10 cellular contexts compared by ENCODE assay signal in genomic region chr10:103890688-103891087, GRCh38. TPM values are rescaled to one million over a fixed set of nuclear protein-coding genes. Genes with fewer than 3 reads are reported as not detected.
DNase-seq lines count a peak whose midpoint lies in the region; ATAC-seq and TF ChIP-seq lines count a peak whose summit lies in the region.
"Had no signal": no experiment of that assay in that cellular context is flagged by ENCODE, and none has a peak within 500 bp of the region (broad histone marks: within the 10 kb centered on the region; RNA-seq: fewer than 3 reads in every experiment).

No MANE protein-coding gene starts in this region.

- H3K14ac ChIP-seq in trophoblast cell (ENCODE audit: low read length), result no peak overlapping the region

- no peak for ATAC-seq in GM21529 (IDR thresholded peaks at IDR 0.05; ENCODE audit: unreplicated experiment)

- intact Hi-C loops in PC-9 (cut with micrococcal nuclease; ENCODE audit: unreplicated experiment), result loop anchor here (1.0 to 10.0 kb wide), 5 partner anchors 18 to 444 kb away; partner anchors contain the start of genes ITPRIP and STN1

- no peaks in the 10 kb centered on the region for H3K27me3 Mint-ChIP-seq in CD8-positive, alpha-beta memory T cell

- no peak overlapping the region for H4K8ac ChIP-seq in trophoblast cell (ENCODE audit: low read depth, low read length)

- no peak overlapping the region for H4K12ac ChIP-seq in trophoblast cell (ENCODE audit: low read depth, low read length)

- TSS peak; percentile 92 for BruUV-seq in PC-9 (replicated peaks; lab: Mats Ljungman, UMichigan)

- H3K4me1 ChIP-seq in CD8-positive, alpha-beta memory T cell (ENCODE audit: insufficient read depth, low read length), result peaks cover 23% of the 10 kb centered on the region
- H3K4me1 ChIP-seq in PC-9 (replicated peaks; ENCODE audit: insufficient read depth) (peaks cover 79% of the 10 kb centered on the region), trophoblast cell (ENCODE audit: control insufficient read depth in 1 of 2, insufficient read depth in 2 of 2, low read length in 2 of 2) (peaks cover 0 to 4% of the 10 kb centered on the region in 2 experiments)
- peaks cover 15% of the 10 kb centered on the region for H3K4me1 ChIP-seq in effector memory CD4-positive, alpha-beta T cell (ENCODE audit: control insufficient read depth, insufficient read depth, low read length, poor library complexity, severe bottlenecking)

- no peak overlapping the region for H2BK120ac ChIP-seq in trophoblast cell (ENCODE audit: insufficient read depth, low read length, poor library complexity)

- H3K27ac Mint-ChIP-seq in CD8-positive, alpha-beta memory T cell, result peak overlapping the region in 7 of 8 donors; percentile 23 to 97 (median 71)

- no peaks in the 10 kb centered on the region for H4K20me1 ChIP-seq in PC-9 (ENCODE audit: insufficient read depth)

- POLR2A ChIA-PET in CD8-positive, alpha-beta memory T cell (lab: Charles Lee), result interaction anchor here (1.3 kb wide), 1 partner anchor 115 kb away, joined by 3 read pairs; no protein-coding TSS in a partner anchor
- POLR2A ChIA-PET in PC-9 (lab: Charles Lee; ENCODE audit: unreplicated experiment), result interaction anchor here (0.6 kb wide), 1 partner anchor 42 kb away, joined by 5 read pairs; no protein-coding TSS in a partner anchor

- no peak overlapping the region for H3K27ac ChIP-seq in CD8-positive, alpha-beta memory T cell (ENCODE audit: low read depth, low read length)
- H3K27ac ChIP-seq in PC-9 (peak overlapping the region; percentile 99), trophoblast cell (ENCODE audit: low read depth, low read length) (peak overlapping the region; percentile 21)
- H3K27ac ChIP-seq in effector memory CD4-positive, alpha-beta T cell (ENCODE audit: insufficient read depth, low read length, poor library complexity, severe bottlenecking), result peak overlapping the region; percentile 29

- TF ChIP-seq CTCF in PC-9 (conservative IDR thresholded peaks at IDR 0.05), result no peak

- H3K4me3 Mint-ChIP-seq in CD8-positive, alpha-beta memory T cell, result no peak overlapping the region

- WGBS in trophoblast cell (ENCODE audit: extremely low coverage, insufficient coverage, insufficient read length), result no CpG with 5 or more reads among the region's 2 CpGs

- no peak overlapping the region for H3K4me3 ChIP-seq in CD8-positive, alpha-beta memory T cell (ENCODE audit: low read length)
- no peak overlapping the region; the same call in 1 of the 2 replicates for H3K4me3 ChIP-seq in PC-9
- no peak overlapping the region for H3K4me3 ChIP-seq in effector memory CD4-positive, alpha-beta T cell (ENCODE audit: insufficient read depth, low read depth, low read length, poor library complexity, severe bottlenecking)
- H3K4me3 ChIP-seq in trophoblast cell (ENCODE audit: low read depth, low read length), result no peak overlapping the region

- H3K9me3 ChIP-seq in CD8-positive, alpha-beta memory T cell (ENCODE audit: low read length), result no peaks in the 10 kb centered on the region
- H3K9me3 ChIP-seq in PC-9 (ENCODE audit: insufficient read depth, low read depth) (no peaks in the 10 kb centered on the region), trophoblast cell (ENCODE audit: insufficient read depth, low read depth, low read length) (no peaks in the 10 kb centered on the region)
- no peaks in the 10 kb centered on the region for H3K9me3 ChIP-seq in effector memory CD4-positive, alpha-beta T cell (ENCODE audit: control insufficient read depth, low read length)

- peaks cover 49 to 68% (median 53%) of the 10 kb centered on the region in 3 donors for H3K4me1 Mint-ChIP-seq in CD8-positive, alpha-beta memory T cell

- H2AFZ ChIP-seq in PC-9 (no peak overlapping the region), trophoblast cell (ENCODE audit: insufficient read depth, low read length, poor library complexity) (no peak overlapping the region)

- peaks cover 64% of the 10 kb centered on the region for H3F3A ChIP-seq in PC-9 (ENCODE audit: insufficient read depth, low read depth)

- no peaks in the 10 kb centered on the region for H3K27me3 ChIP-seq in CD8-positive, alpha-beta memory T cell (ENCODE audit: insufficient read depth, low read length, poor library complexity, severe bottlenecking)
- H3K27me3 ChIP-seq in PC-9 (ENCODE audit: insufficient read depth, low read depth) (no peaks in the 10 kb centered on the region), trophoblast cell (ENCODE audit: insufficient read depth, low read length) (no peaks in the 10 kb centered on the region)
- H3K27me3 ChIP-seq in effector memory CD4-positive, alpha-beta T cell (replicated peaks; ENCODE audit: control insufficient read depth, insufficient read depth, low read length, poor library complexity, severe bottlenecking), result no peaks in the 10 kb centered on the region

- H3K9me3 Mint-ChIP-seq in CD8-positive, alpha-beta memory T cell, result no peaks in the 10 kb centered on the region

- no peaks in the 10 kb centered on the region for H3K79me1 ChIP-seq in trophoblast cell (ENCODE audit: low read length)

- H3K36me3 ChIP-seq in CD8-positive, alpha-beta memory T cell (ENCODE audit: insufficient read depth, low read length), result peaks cover 42% of the 10 kb centered on the region
- H3K36me3 ChIP-seq in PC-9 (ENCODE audit: low read depth), result peaks cover 18% of the 10 kb centered on the region
- H3K36me3 ChIP-seq in effector memory CD4-positive, alpha-beta T cell (ENCODE audit: control insufficient read depth, insufficient read depth, low read length), result peaks cover 54% of the 10 kb centered on the region
- H3K36me3 ChIP-seq in trophoblast cell (ENCODE audit: control insufficient read depth in 1 of 2, insufficient read depth in 2 of 2, low read length in 2 of 2), result peaks cover 2 to 6% of the 10 kb centered on the region in 2 experiments

- no peak overlapping the region for H2BK5ac ChIP-seq in trophoblast cell (ENCODE audit: low read depth, low read length, poor library complexity)

- CTCF ChIA-PET in CD8-positive, alpha-beta memory T cell (lab: Charles Lee), result interaction anchor here (0.8 to 2.2 kb wide), 6 partner anchors 11 to 190 kb away, joined by 3 to 8 read pairs (median 4); no protein-coding TSS in a partner anchor
- CTCF ChIA-PET in PC-9 (lab: Charles Lee), result interaction anchor here (1.3 kb wide), 1 partner anchor 77 kb away, joined by 4 read pairs; no protein-coding TSS in a partner anchor

- H4K91ac ChIP-seq in trophoblast cell (ENCODE audit: low read depth, low read length), result no peak overlapping the region

- H3K36me3 Mint-ChIP-seq in CD8-positive, alpha-beta memory T cell, result peaks cover 9 to 98% (median 22%) of the 10 kb centered on the region in 3 donors

- H3K4ac ChIP-seq in trophoblast cell (ENCODE audit: low read depth, low read length), result no peak overlapping the region

- H3K23ac ChIP-seq in trophoblast cell (ENCODE audit: low read length), result no peak overlapping the region

- H3K9me2 ChIP-seq in PC-9 (ENCODE audit: insufficient read depth), result no peaks in the 10 kb centered on the region

- no peak overlapping the region for H2BK12ac ChIP-seq in trophoblast cell (ENCODE audit: low read length)

- no peak for DNase-seq in CD8-positive, alpha-beta memory T cell
- DNase-seq in PC-9, result peak in 1 of 2 experiments; percentile 68
- DNase-seq in effector memory CD4-positive, alpha-beta T cell, result no peak
- DNase-seq in trophoblast cell, result no peak
- no peak for DNase-seq in hypothalamus (lab: John Stamatoyannopoulos, UW)
- DNase-seq in NCI-H128 (lab: John Stamatoyannopoulos, UW; ENCODE audit: unreplicated experiment), result no peak
- DNase-seq: midbrain, substantia nigra, T1000 had no signal

- H3K9ac ChIP-seq in trophoblast cell (ENCODE audit: low read length), result no peak overlapping the region

- H3K4me2 ChIP-seq in PC-9 (peak overlapping the region; percentile 80), trophoblast cell (ENCODE audit: low read length) (no peak overlapping the region)

- H2AK5ac ChIP-seq in trophoblast cell (ENCODE audit: low read length), result no peak overlapping the region

- H3K18ac ChIP-seq in trophoblast cell (ENCODE audit: low read length), result no peak overlapping the region

- peaks cover 16% of the 10 kb centered on the region for H3K79me2 ChIP-seq in PC-9 (ENCODE audit: low read depth)
- no peaks in the 10 kb centered on the region for H3K79me2 ChIP-seq in trophoblast cell (ENCODE audit: control insufficient read depth, insufficient read depth, low read length, poor library complexity)

RNA-seq across cellular contexts. Expression of gene STN1, which starts 27.3 kb away (rescaled TPM):
- 10 to 100 TPM; 23.6 to 24.5 TPM for total RNA-seq in CD8-positive, alpha-beta memory T cell
- polyA plus RNA-seq in CD8-positive, alpha-beta memory T cell, result 101 TPM
- 20.5 and 25.4 TPM in 2 replicates for total RNA-seq in PC-9 (2021)
- 15.1 and 17.4 TPM in 2 replicates for polyA plus RNA-seq in trophoblast cell (2013)

RNA-seq across cellular contexts. Expression of gene SH3PXD2A, which starts 35.3 kb away (rescaled TPM):
- 1 to 10 TPM; 7.7 to 8.0 TPM for total RNA-seq in CD8-positive, alpha-beta memory T cell
- polyA plus RNA-seq in CD8-positive, alpha-beta memory T cell, result 0.48 TPM
- total RNA-seq in PC-9 (2021), result 12.5 and 14.0 TPM in 2 replicates
- 8.3 and 8.6 TPM in 2 replicates for polyA plus RNA-seq in trophoblast cell (2013)
